In the genomic region with DNA sequence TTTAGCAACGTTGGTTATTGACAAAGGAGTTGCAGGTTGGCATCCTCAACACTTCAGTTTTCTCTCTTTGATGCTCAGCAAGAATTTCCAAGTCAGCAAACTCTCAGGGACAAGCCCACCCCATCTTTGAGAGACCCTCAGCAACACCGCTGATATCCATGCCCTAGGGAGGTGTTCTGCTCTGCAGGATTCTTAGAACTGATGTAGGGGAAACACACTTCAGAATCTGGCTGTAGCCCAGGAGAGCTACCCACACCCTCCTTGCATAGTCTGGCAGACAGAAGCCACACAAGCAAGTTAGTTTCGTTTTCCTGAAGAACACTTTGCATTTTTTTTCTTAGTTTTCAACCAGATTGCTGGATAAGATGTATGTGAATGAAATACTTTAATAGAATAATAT, we compare ENCODE assay signal across 8 cellular contexts. TPM values are rescaled to one million over a fixed set of nuclear protein-coding genes. Genes with fewer than 3 reads are reported as not detected.
DNase-seq lines count a peak whose midpoint lies in the region; ATAC-seq and TF ChIP-seq lines count a peak whose summit lies in the region.

No MANE protein-coding gene starts in this region.

- no peak overlapping the region for H2BK15ac ChIP-seq in mesenchymal stem cell (ENCODE audit: low read depth, poor library complexity, severe bottlenecking)

- ATAC-seq in HG03354 (IDR thresholded peaks at IDR 0.05; ENCODE audit: poor library complexity, severe bottlenecking, unreplicated experiment) = peak; percentile 76
- peak; percentile 89 for ATAC-seq in stimulated activated naive CD8-positive, alpha-beta T cell treated with anti-CD3 and anti-CD28 coated beads, Interleukin-15, Interleukin-2, amounts not matched to agents 100 U/mL and 50 U/mL, for 24 hours

- H3K79me1 ChIP-seq in mesenchymal stem cell (replicated peaks; ENCODE audit: low read length, poor library complexity, severe bottlenecking) = peaks cover 2% of the 10 kb centered on the region

- no peak overlapping the region for H3K27ac ChIP-seq in mesenchymal stem cell (ENCODE audit: low read length, poor library complexity, severe bottlenecking)

- peak overlapping the region; percentile 96 for H3K9ac ChIP-seq in mesenchymal stem cell (ENCODE audit: low read length)

- H3K36me3 ChIP-seq in mesenchymal stem cell (ENCODE audit: control insufficient read depth in 1 of 2, insufficient read depth in 2 of 2, low read depth in 1 of 2, low read length in 2 of 2) = peaks cover 3 to 36% of the 10 kb centered on the region in 2 experiments

- no peak overlapping the region for H2BK120ac ChIP-seq in mesenchymal stem cell (ENCODE audit: low read depth, low read length)

- H4K91ac ChIP-seq in mesenchymal stem cell (ENCODE audit: low read length) = no peak overlapping the region

- H3K27ac Mint-ChIP-seq in MCF 10A (ENCODE audit: low read depth, unreplicated experiment) = peak overlapping the region; percentile 88

- peaks cover 0 to 5% of the 10 kb centered on the region in 2 experiments for H3K27me3 ChIP-seq in mesenchymal stem cell (ENCODE audit: control insufficient read depth in 1 of 2, insufficient read depth in 1 of 2, low read length in 2 of 2)

- no peaks in the 10 kb centered on the region for H3K27me3 Mint-ChIP-seq in MCF 10A (ENCODE audit: insufficient read depth, unreplicated experiment)

- intact Hi-C loops in MCF 10A (cut with micrococcal nuclease) = no loop called here

- H3K4me1 ChIP-seq in mesenchymal stem cell (ENCODE audit: control insufficient read depth, insufficient read depth, low read depth, low read length) = no peaks in the 10 kb centered on the region

- H2AK5ac ChIP-seq in mesenchymal stem cell (ENCODE audit: low read length, severe bottlenecking) = no peak overlapping the region

- no peak overlapping the region for H4K8ac ChIP-seq in mesenchymal stem cell (ENCODE audit: low read length)

- H3K4me3 ChIP-seq in mesenchymal stem cell (ENCODE audit: insufficient read depth in 1 of 2, low read depth in 1 of 2, low read length in 2 of 2) = peak overlapping the region in 1 of 2 experiments; percentile 90

- H2BK5ac ChIP-seq in mesenchymal stem cell (ENCODE audit: low read depth, low read length, poor library complexity, severe bottlenecking) = no peak overlapping the region

- DNase-seq in Ammon's horn (ENCODE audit: low spot score) = peak; percentile 45
- DNase-seq in SW480 (ENCODE audit: low spot score) = peak; percentile 33
- peak; percentile 38 for DNase-seq in MCF 10A (ENCODE audit: unreplicated experiment)
- DNase-seq in mesenchymal stem cell = peak; percentile 57
- DNase-seq in stimulated activated naive CD8-positive, alpha-beta T cell treated with anti-CD3 and anti-CD28 coated beads, Interleukin-15, Interleukin-2, amounts not matched to agents 100 U/mL and 50 U/mL, for 24 hours = peak; percentile 39
- no peak for DNase-seq in NCI-H1436 (lab: John Stamatoyannopoulos, UW)

- no peak overlapping the region for H2BK12ac ChIP-seq in mesenchymal stem cell (ENCODE audit: low read length in 2 of 2)

- H3K14ac ChIP-seq in mesenchymal stem cell (ENCODE audit: low read length in 2 of 2) = no peak overlapping the region

- no peak overlapping the region for H3K4ac ChIP-seq in mesenchymal stem cell (ENCODE audit: low read depth in 1 of 2, low read length in 2 of 2)

- H3K4me1 Mint-ChIP-seq in MCF 10A (ENCODE audit: insufficient read depth, unreplicated experiment) = peaks cover 17% of the 10 kb centered on the region

- H3K18ac ChIP-seq in mesenchymal stem cell (ENCODE audit: low read depth in 1 of 2, low read length in 2 of 2) = no peak overlapping the region

- CTCF ChIA-PET in MCF 10A (lab: Yijun Ruan, JAX) = interaction anchor here (0.8 kb wide), 1 partner anchor 10 kb away, joined by 6 read pairs; no protein-coding TSS in a partner anchor

- H3K9me3 Mint-ChIP-seq in MCF 10A (ENCODE audit: unreplicated experiment) = no peaks in the 10 kb centered on the region

- TF ChIP-seq POLR2A in GM19099 (IDR thresholded peaks at IDR 0.05; ENCODE audit: extremely low read depth, insufficient read length, low read depth) = peak; percentile 52

- H3K36me3 Mint-ChIP-seq in MCF 10A (ENCODE audit: insufficient read depth, unreplicated experiment) = no peaks in the 10 kb centered on the region

- H3K4me3 Mint-ChIP-seq in MCF 10A (ENCODE audit: unreplicated experiment) = peak overlapping the region; percentile 64

- H3K9me3 ChIP-seq in mesenchymal stem cell (ENCODE audit: control insufficient read depth, low read length) = no peaks in the 10 kb centered on the region

- no TSS peak for BruUV-seq in MCF 10A (replicated peaks; lab: Mats Ljungman, UMichigan)

- POLR2A ChIA-PET in MCF 10A (lab: Yijun Ruan, JAX) = interaction anchor here (1.0 to 1.2 kb wide), 2 partner anchors 85 to 311 kb away, joined by 3 to 4 read pairs; partner anchors contain the start of genes CDK6 and VPS50

- no peak overlapping the region for H3K23ac ChIP-seq in mesenchymal stem cell (ENCODE audit: low read length in 2 of 2)

- H3K4me2 ChIP-seq in mesenchymal stem cell (ENCODE audit: low read length, poor library complexity, severe bottlenecking) = peak overlapping the region; percentile 5

- no peak for TF ChIP-seq CTCF in MCF 10A (IDR thresholded peaks at IDR 0.05; ENCODE audit: unreplicated experiment)

- no peak overlapping the region for H2AFZ ChIP-seq in mesenchymal stem cell (ENCODE audit: low read depth, low read length)

- 57% methylated on average over 2 of the region's 3 CpGs for WGBS in mesenchymal stem cell

RNA-seq across cellular contexts. Expression of gene SAMD9L, which starts 0.8 kb away (rescaled TPM):
- 1.5 and 3.9 TPM in 2 replicates for total RNA-seq in MCF 10A (2022)
- 7.0 TPM for polyA plus RNA-seq in mesenchymal stem cell (2013, experiment 1 of 2)
- 6.9 TPM for polyA plus RNA-seq in mesenchymal stem cell (2013, experiment 2 of 2)

RNA-seq across cellular contexts. Expression of gene SAMD9, which starts 29.6 kb away (rescaled TPM):
- total RNA-seq in MCF 10A (2022) = 4.4 and 7.9 TPM in 2 replicates
- 4.6 TPM for polyA plus RNA-seq in mesenchymal stem cell (2013, experiment 1 of 2)
- 4.6 TPM for polyA plus RNA-seq in mesenchymal stem cell (2013, experiment 2 of 2)
